27 cellular contexts compared by ENCODE assay signal in the genomic region with DNA sequence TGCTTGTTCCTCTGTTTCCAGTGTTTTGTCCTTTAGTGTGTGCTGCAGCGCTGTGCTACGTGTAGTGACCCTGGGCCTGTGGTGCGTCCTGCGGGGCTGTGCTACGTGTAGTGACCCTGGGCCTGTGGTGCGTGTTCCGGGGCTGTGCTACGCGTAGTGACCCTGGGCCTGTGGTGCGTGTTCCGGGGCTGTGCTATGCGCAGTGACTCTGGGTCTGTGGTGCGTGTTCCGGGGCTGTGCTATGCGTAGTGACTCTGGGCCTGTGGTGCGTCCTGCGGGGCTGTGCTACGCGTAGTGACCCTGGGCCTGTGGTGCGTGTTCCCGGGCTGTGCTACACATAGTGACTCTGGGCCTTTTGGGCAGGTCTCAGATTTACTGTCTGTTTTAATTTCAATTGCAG.
"Had no signal": no experiment of that assay in that cellular context is flagged by ENCODE, and none has a peak within 500 bp of the region (broad histone marks: within the 10 kb centered on the region; RNA-seq: fewer than 3 reads in every experiment).

No MANE protein-coding gene starts in this region.

- H3K4me3 Mint-ChIP-seq: activated CD4-positive, alpha-beta memory T cell treated with anti-CD3 and anti-CD28 coated beads, Interleukin-2, amount 10 ng/mL, durations not matched to agents 7 days and 5 days; activated CD4-positive, alpha-beta T cell treated with anti-CD3 and anti-CD28 coated beads for 36 hours; activated CD4-positive, alpha-beta T cell treated with anti-CD3 and anti-CD28 coated beads, Interleukin-2, amount 10 ng/mL, durations not matched to agents 24 days and 14 days; activated naive CD4-positive, alpha-beta T cell treated with anti-CD3 and anti-CD28 coated beads for 36 hours; activated naive CD4-positive, alpha-beta T cell treated with anti-CD3 and anti-CD28 coated beads, Interleukin-2, amount 50 U/mL, for 24 hours; activated naive CD8-positive, alpha-beta T cell treated with anti-CD3 and anti-CD28 coated beads for 36 hours; activated naive CD8-positive, alpha-beta T cell treated with anti-CD3 and anti-CD28 coated beads, Interleukin-2, amount 50 U/mL, for 24 hours; activated T-cell treated with anti-CD3 and anti-CD28 coated beads, Interleukin-2, amount 50 U/mL, for 24 hours; activated T-cell treated with anti-CD3 and anti-CD28 coated beads, Interleukin-2, amount 50 U/mL, for 72 hours; effector memory CD8-positive, alpha-beta T cell had no signal

- H3K9me3 ChIP-seq: adrenal gland had no signal

- H3K27me3 Mint-ChIP-seq: activated CD4-positive, alpha-beta memory T cell treated with anti-CD3 and anti-CD28 coated beads, Interleukin-2, amount 10 ng/mL, durations not matched to agents 7 days and 5 days; activated CD4-positive, alpha-beta T cell treated with anti-CD3 and anti-CD28 coated beads for 36 hours; activated naive CD4-positive, alpha-beta T cell treated with anti-CD3 and anti-CD28 coated beads, Interleukin-2, amount 50 U/mL, for 24 hours; activated naive CD8-positive, alpha-beta T cell treated with anti-CD3 and anti-CD28 coated beads for 36 hours; activated naive CD8-positive, alpha-beta T cell treated with anti-CD3 and anti-CD28 coated beads, Interleukin-2, amount 50 U/mL, for 24 hours; activated T-cell treated with anti-CD3 and anti-CD28 coated beads, Interleukin-2, amount 50 U/mL, for 24 hours; effector memory CD8-positive, alpha-beta T cell had no signal

- DNase-seq: activated CD4-positive, alpha-beta memory T cell treated with anti-CD3 and anti-CD28 coated beads, Interleukin-2, amount 10 ng/mL, durations not matched to agents 7 days and 5 days; activated CD4-positive, alpha-beta T cell treated with anti-CD3 and anti-CD28 coated beads for 36 hours; activated CD4-positive, alpha-beta T cell treated with anti-CD3 and anti-CD28 coated beads, Interleukin-2, amount 10 ng/mL, durations not matched to agents 24 days and 14 days; activated CD4-positive, alpha-beta T cell treated with anti-CD3 and anti-CD28 coated beads, Interleukin-2, amount 50 U/mL, for 4 hours; activated CD4-positive, CD25-positive, alpha-beta regulatory T cell; activated CD4-positive, CD25-positive, alpha-beta regulatory T cell treated with anti-CD3 and anti-CD28 coated beads, Interleukin-2, amount 50 U/mL, for 72 hours; activated CD8-positive, alpha-beta memory T cell treated with anti-CD3 and anti-CD28 coated beads, Interleukin-2, amount 50 U/mL, for 48 hours; activated naive CD4-positive, alpha-beta T cell treated with anti-CD3 and anti-CD28 coated beads for 36 hours; activated naive CD8-positive, alpha-beta T cell treated with anti-CD3 and anti-CD28 coated beads for 36 hours; activated naive CD8-positive, alpha-beta T cell treated with anti-CD3 and anti-CD28 coated beads, Interleukin-2, amount 50 U/mL, for 24 hours; activated T-cell treated with anti-CD3 and anti-CD28 coated beads for 4 hours; activated T-cell treated with anti-CD3 and anti-CD28 coated beads, Interleukin-2, amount 50 U/mL, for 24 hours; activated T-cell treated with anti-CD3 and anti-CD28 coated beads, Interleukin-2, amount 50 U/mL, for 72 hours; amygdala; aorta; body of pancreas; caudate nucleus; cortex of kidney; dermis blood vessel endothelial cell; effector CD4-positive, alpha-beta T cell; effector memory CD8-positive, alpha-beta T cell; erythroblast; esophagus squamous epithelium; foreskin melanocyte; T-helper 2 cell had no signal

- H3K36me3 ChIP-seq: adrenal gland, esophagus squamous epithelium had no signal

- H3K27ac ChIP-seq: adrenal gland, body of pancreas, esophagus squamous epithelium had no signal

- H3K4me3 ChIP-seq: adrenal gland, body of pancreas, esophagus squamous epithelium had no signal

- H3K27me3 ChIP-seq: adrenal gland, body of pancreas, esophagus squamous epithelium had no signal

- ATAC-seq: activated CD4-positive, alpha-beta T cell treated with anti-CD3 and anti-CD28 coated beads for 36 hours; activated naive CD8-positive, alpha-beta T cell treated with anti-CD3 and anti-CD28 coated beads, Interleukin-2, amount 50 U/mL, for 24 hours; activated T-cell treated with anti-CD3 and anti-CD28 coated beads, Interleukin-2, amount 50 U/mL, for 72 hours; body of pancreas; effector memory CD8-positive, alpha-beta T cell had no signal

- H3K27ac Mint-ChIP-seq: activated CD4-positive, alpha-beta memory T cell treated with anti-CD3 and anti-CD28 coated beads, Interleukin-2, amount 10 ng/mL, durations not matched to agents 7 days and 5 days; activated CD4-positive, alpha-beta T cell treated with anti-CD3 and anti-CD28 coated beads for 36 hours; activated CD4-positive, alpha-beta T cell treated with anti-CD3 and anti-CD28 coated beads, Interleukin-2, amount 10 ng/mL, durations not matched to agents 24 days and 14 days; activated naive CD4-positive, alpha-beta T cell treated with anti-CD3 and anti-CD28 coated beads for 36 hours; activated naive CD8-positive, alpha-beta T cell treated with anti-CD3 and anti-CD28 coated beads for 36 hours; activated naive CD8-positive, alpha-beta T cell treated with anti-CD3 and anti-CD28 coated beads, Interleukin-2, amount 50 U/mL, for 24 hours; activated T-cell treated with anti-CD3 and anti-CD28 coated beads, Interleukin-2, amount 50 U/mL, for 24 hours; activated T-cell treated with anti-CD3 and anti-CD28 coated beads, Interleukin-2, amount 50 U/mL, for 72 hours had no signal
